In the genomic region with DNA sequence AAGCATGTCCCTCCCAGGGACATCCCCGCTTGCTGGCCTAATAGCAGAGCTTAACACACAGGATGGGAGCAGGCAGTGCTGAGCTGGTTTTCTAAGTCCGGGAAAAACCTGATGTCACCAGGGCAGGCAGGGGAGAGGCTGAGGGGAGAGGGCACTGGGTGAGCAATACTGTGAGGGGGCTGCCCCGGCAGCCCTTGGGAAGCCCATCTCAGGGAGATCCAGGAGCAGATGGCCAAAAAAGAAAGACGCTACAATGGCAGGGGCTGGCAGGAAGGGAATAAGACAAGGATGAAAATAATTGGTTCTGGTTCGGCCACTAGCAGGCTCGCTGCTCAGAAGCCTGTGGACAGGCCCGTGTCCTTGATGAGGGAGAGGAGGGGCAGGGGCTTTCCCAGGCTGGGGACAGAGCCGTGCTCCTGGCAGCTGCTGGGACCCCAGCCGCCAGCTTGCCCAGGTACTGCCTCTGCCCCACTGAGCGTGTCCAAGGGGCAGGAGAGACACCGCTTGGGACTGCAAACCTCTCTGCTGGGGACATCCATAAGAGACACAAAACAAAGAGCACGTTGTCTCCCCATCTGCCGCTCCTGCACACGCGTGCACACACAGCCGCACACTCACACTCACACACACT, we compare ENCODE assay signal across 14 cellular contexts. TPM values are rescaled to one million over a fixed set of nuclear protein-coding genes. Genes with fewer than 3 reads are reported as not detected.
A peak's percentile ranks its signal among the peaks of the same experiment; 100 is the strongest.
DNase-seq lines count a peak whose midpoint lies in the region; ATAC-seq, FAIRE-seq and TF ChIP-seq lines count a peak whose summit lies in the region.
"Had no signal": no experiment of that assay in that cellular context is flagged by ENCODE, and none has a peak within 500 bp of the region (broad histone marks: within the 10 kb centered on the region; RNA-seq: fewer than 3 reads in every experiment).

No MANE protein-coding gene starts in this region.

- no peaks in the 10 kb centered on the region for H3K9me3 Mint-ChIP-seq in chondrocyte (ENCODE audit: low read depth)
- H3K9me3 Mint-ChIP-seq in natural killer cell treated with Interleukin-12 subunit alpha and Interleukin-12 subunit beta and Interleukin-15 and Interleukin-18, amount 100 ng/mL, for 72 hours = no peaks in the 10 kb centered on the region
- no peaks in the 10 kb centered on the region for H3K9me3 Mint-ChIP-seq in activated CD4-positive, alpha-beta T cell treated with anti-CD3 and anti-CD28 coated beads, Interleukin-2, amount 10 ng/mL, durations not matched to agents 7 days and 5 days

- H3K27me3 Mint-ChIP-seq in chondrocyte (ENCODE audit: low read depth) = no peaks in the 10 kb centered on the region
- no peaks in the 10 kb centered on the region for H3K27me3 Mint-ChIP-seq in natural killer cell treated with Interleukin-12 subunit alpha and Interleukin-12 subunit beta and Interleukin-15 and Interleukin-18, amount 100 ng/mL, for 72 hours
- no peaks in the 10 kb centered on the region for H3K27me3 Mint-ChIP-seq in activated CD4-positive, alpha-beta T cell treated with anti-CD3 and anti-CD28 coated beads, Interleukin-2, amount 10 ng/mL, durations not matched to agents 7 days and 5 days

- H3K4me3 Mint-ChIP-seq in chondrocyte (ENCODE audit: unreplicated experiment) = no peak overlapping the region
- H3K4me3 Mint-ChIP-seq in natural killer cell treated with Interleukin-12 subunit alpha and Interleukin-12 subunit beta and Interleukin-15 and Interleukin-18, amount 100 ng/mL, for 72 hours = no peak overlapping the region
- H3K4me3 Mint-ChIP-seq in activated CD4-positive, alpha-beta T cell treated with anti-CD3 and anti-CD28 coated beads, Interleukin-2, amount 10 ng/mL, durations not matched to agents 7 days and 5 days = no peak overlapping the region

- TF ChIP-seq CTCF in heart right ventricle (IDR thresholded peaks at IDR 0.05) (no peak), chondrocyte (IDR thresholded peaks at IDR 0.05) (no peak)

- H3K27ac ChIP-seq in right cardiac atrium (ENCODE audit: low read length) (peak overlapping the region; percentile 16), heart right ventricle (peak overlapping the region in 1 of 10 donors; percentile 31)
- H3K27ac ChIP-seq: VCaP had no signal

- POLR2A ChIA-PET in activated CD4-positive, alpha-beta T cell treated with anti-CD3 and anti-CD28 coated beads, Interleukin-2, amount 10 ng/mL, durations not matched to agents 7 days and 5 days (lab: Charles Lee) = no interaction called here

- WGBS in right cardiac atrium = 49% methylated on average over 16 of the region's 16 CpGs
- whole genome bisulfite sequencing in heart right ventricle, 2 donors = 80 to 85% methylated on average over 16 of the region's 16 CpGs

- peaks cover 0 to 44% (median 4%) of the 10 kb centered on the region in 9 donors for H3K36me3 ChIP-seq in heart right ventricle

- peak overlapping the region; percentile 84 for H3K27ac Mint-ChIP-seq in chondrocyte (ENCODE audit: unreplicated experiment)
- peak overlapping the region; percentile 93 to 96 for H3K27ac Mint-ChIP-seq in natural killer cell treated with Interleukin-12 subunit alpha and Interleukin-12 subunit beta and Interleukin-15 and Interleukin-18, amount 100 ng/mL, for 72 hours
- H3K27ac Mint-ChIP-seq in activated CD4-positive, alpha-beta T cell treated with anti-CD3 and anti-CD28 coated beads, Interleukin-2, amount 10 ng/mL, durations not matched to agents 7 days and 5 days = no peak overlapping the region

- FAIRE-seq in urothelium cell line (lab: Jason Lieb, UNC) = no peak
- no peak for FAIRE-seq in frontal cortex (lab: Jason Lieb, UNC)

- H3K27me3 ChIP-seq in right cardiac atrium (ENCODE audit: control insufficient read depth, insufficient read depth) (no peaks in the 10 kb centered on the region), heart right ventricle (no peaks in the 10 kb centered on the region)

- no peaks in the 10 kb centered on the region for H3K9me3 ChIP-seq in right cardiac atrium (ENCODE audit: control insufficient read depth, low read length)
- H3K9me3 ChIP-seq in heart right ventricle = no peaks in the 10 kb centered on the region

- H3K4me1 Mint-ChIP-seq in chondrocyte (ENCODE audit: low read depth) = peaks cover 96% of the 10 kb centered on the region
- peaks cover 68 to 75% of the 10 kb centered on the region in 2 donors for H3K4me1 Mint-ChIP-seq in natural killer cell treated with Interleukin-12 subunit alpha and Interleukin-12 subunit beta and Interleukin-15 and Interleukin-18, amount 100 ng/mL, for 72 hours (ENCODE audit: low read depth in 2 of 2)
- peaks cover 57% of the 10 kb centered on the region for H3K4me1 Mint-ChIP-seq in activated CD4-positive, alpha-beta T cell treated with anti-CD3 and anti-CD28 coated beads, Interleukin-2, amount 10 ng/mL, durations not matched to agents 7 days and 5 days

- no peak overlapping the region for H3K4me3 ChIP-seq in right cardiac atrium (ENCODE audit: low read length)
- H3K4me3 ChIP-seq in heart right ventricle = no peak overlapping the region

- intact Hi-C loops in right cardiac atrium (cut with DNase I) (no loop called here), heart right ventricle (cut with DNase I) (loop anchor here in 1 of 10 donors (5.0 kb wide), 1 partner anchor 68 kb away; no protein-coding TSS in a partner anchor)

- DNase-seq in right cardiac atrium = peak in 2 of 3 donors; percentile 62 to 66
- DNase-seq in heart right ventricle = no peak
- DNase-seq in chondrocyte (ENCODE audit: low spot score) = peak; percentile 58
- peak; percentile 48 for DNase-seq in natural killer cell treated with Interleukin-12 subunit alpha and Interleukin-12 subunit beta and Interleukin-15 and Interleukin-18, amount 100 ng/mL, for 72 hours (ENCODE audit: low spot score)
- no peak for DNase-seq in urothelium cell line (ENCODE audit: low spot score)
- no peak for DNase-seq in frontal cortex (ENCODE audit: low spot score in 2 of 2)
- no peak for DNase-seq in activated CD4-positive, alpha-beta T cell treated with anti-CD3 and anti-CD28 coated beads, Interleukin-2, amount 10 ng/mL, durations not matched to agents 7 days and 5 days
- no peak for DNase-seq in DMS53 (lab: John Stamatoyannopoulos, UW)
- DNase-seq: activated T-cell treated with anti-CD3 and anti-CD28 coated beads for 4 hours, DMS79 treated with DMSO at 0.1 percent for 48 hours, NCI-H1930, NCI-H82, SHP77 had no signal

- ATAC-seq in right cardiac atrium (peak in 1 of 2 donors; percentile 9), heart right ventricle (no peak)
- ATAC-seq in natural killer cell treated with Interleukin-12 subunit alpha and Interleukin-12 subunit beta and Interleukin-15 and Interleukin-18, amount 100 ng/mL, for 72 hours = no peak

- H3K4me1 ChIP-seq in right cardiac atrium (ENCODE audit: control insufficient read depth, insufficient read depth, low read length) (peaks cover 38% of the 10 kb centered on the region), heart right ventricle (peaks cover 31 to 82% (median 41%) of the 10 kb centered on the region in 9 donors)

- peaks cover 32% of the 10 kb centered on the region for H3K36me3 Mint-ChIP-seq in chondrocyte (ENCODE audit: low read depth)
- H3K36me3 Mint-ChIP-seq in natural killer cell treated with Interleukin-12 subunit alpha and Interleukin-12 subunit beta and Interleukin-15 and Interleukin-18, amount 100 ng/mL, for 72 hours = peaks cover 17% of the 10 kb centered on the region
- peaks cover 39% of the 10 kb centered on the region for H3K36me3 Mint-ChIP-seq in activated CD4-positive, alpha-beta T cell treated with anti-CD3 and anti-CD28 coated beads, Interleukin-2, amount 10 ng/mL, durations not matched to agents 7 days and 5 days (ENCODE audit: low read depth)

- CTCF ChIA-PET in activated CD4-positive, alpha-beta T cell treated with anti-CD3 and anti-CD28 coated beads, Interleukin-2, amount 10 ng/mL, durations not matched to agents 7 days and 5 days (lab: Charles Lee) = interaction anchor here (0.5 to 1.8 kb wide), 5 partner anchors 12 to 1416 kb away, joined by 3 to 5 read pairs (median 3); no protein-coding TSS in a partner anchor

RNA-seq across cellular contexts. Expression of a gene that starts 30.2 kb away (rescaled TPM):
- total RNA-seq in right cardiac atrium = 10 to 100 TPM; 66.3 to 97.6 (median 94.3) TPM
- polyA plus RNA-seq in right cardiac atrium = 34.8 TPM
- 10 to 100 TPM; 15.4 to 28.6 (median 19.9) TPM for total RNA-seq in heart right ventricle
- polyA plus RNA-seq in heart right ventricle = 10 to 100 TPM in 1 of 2 donors, 1 to 10 TPM in 1; 6.7 to 18.7 TPM
- total RNA-seq in chondrocyte = 61.2 to 99.9 TPM (median 70.1 TPM) in 3 replicates
- total RNA-seq in natural killer cell treated with Interleukin-12 subunit alpha and Interleukin-12 subunit beta and Interleukin-15 and Interleukin-18, amount 100 ng/mL, for 72 hours = 10 to 100 TPM; 49.1 to 85.8 TPM
- total RNA-seq in frontal cortex = 14.7 TPM
- 10 to 100 TPM; 19.5 to 21.7 TPM for total RNA-seq in activated CD4-positive, alpha-beta T cell treated with anti-CD3 and anti-CD28 coated beads, Interleukin-2, amount 10 ng/mL, durations not matched to agents 7 days and 5 days

Comparison
In these comparisons a context has a peak if more than half of its experiments do, and no peak if none do; other contexts are left out.
1. DNase-seq: peak in right cardiac atrium (2 of 3), chondrocyte (single experiment) and natural killer cell treated with Interleukin-12 subunit alpha and Interleukin-12 subunit beta and Interleukin-15 and Interleukin-18, amount 100 ng/mL, for 72 hours (single experiment); none in heart right ventricle (0 of 2), urothelium cell line (single experiment), frontal cortex (0 of 2), activated CD4-positive, alpha-beta T cell treated with anti-CD3 and anti-CD28 coated beads, Interleukin-2, amount 10 ng/mL, durations not matched to agents 7 days and 5 days (single experiment) and DMS53 (single experiment).